9 cellular contexts compared by ENCODE assay signal in genomic region chr20:2237059-2237458, GRCh38. TPM values are rescaled to one million over a fixed set of nuclear protein-coding genes. Genes with fewer than 3 reads are reported as not detected.
DNase-seq lines count a peak whose midpoint lies in the region; ATAC-seq, FAIRE-seq and TF ChIP-seq lines count a peak whose summit lies in the region.
"Had no signal": no experiment of that assay in that cellular context is flagged by ENCODE, and none has a peak within 500 bp of the region (broad histone marks: within the 10 kb centered on the region; RNA-seq: fewer than 3 reads in every experiment).

No MANE protein-coding gene starts in this region.

- H3K27ac ChIP-seq in VCaP, result no peak overlapping the region
- no peak overlapping the region for H3K27ac ChIP-seq in right cardiac atrium (ENCODE audit: low read length)
- H3K27ac ChIP-seq in small intestine (ENCODE audit: low read depth in 1 of 2, low read length in 1 of 2), result no peak overlapping the region

- no peak for FAIRE-seq in small intestine (lab: Jason Lieb, UNC)

- no peaks in the 10 kb centered on the region; the same call in 1 of the 2 replicates for H3K27me3 Mint-ChIP-seq in HFFc6 (ENCODE audit: insufficient read depth)
- H3K27me3 Mint-ChIP-seq in activated naive CD4-positive, alpha-beta T cell treated with anti-CD3 and anti-CD28 coated beads, Interleukin-2, amount 10 ng/mL, durations not matched to agents 7 days and 5 days, result peaks cover 9% of the 10 kb centered on the region
- peaks cover 1% of the 10 kb centered on the region for H3K27me3 Mint-ChIP-seq in activated T-helper 1 cell treated with anti-CD3 and anti-CD28 coated beads, Interleukin-12 subunit alpha, Interleukin-12 subunit beta, Interleukin-2, Interleukin-4 antibody, amounts not matched to agents 30 ng/mL and 10 ng/mL and 1 ng/mL, durations not matched to agents 14 hours and 24 hours and 36 hours (ENCODE audit: insufficient read depth)

- peak overlapping the region; percentile 79 for H3K4me3 Mint-ChIP-seq in HFFc6
- H3K4me3 Mint-ChIP-seq in activated naive CD4-positive, alpha-beta T cell treated with anti-CD3 and anti-CD28 coated beads, Interleukin-2, amount 10 ng/mL, durations not matched to agents 7 days and 5 days, result no peak overlapping the region
- no peak overlapping the region for H3K4me3 Mint-ChIP-seq in activated T-helper 1 cell treated with anti-CD3 and anti-CD28 coated beads, Interleukin-12 subunit alpha, Interleukin-12 subunit beta, Interleukin-2, Interleukin-4 antibody, amounts not matched to agents 30 ng/mL and 10 ng/mL and 1 ng/mL, durations not matched to agents 14 hours and 24 hours and 36 hours

- CTCF ChIA-PET in activated naive CD4-positive, alpha-beta T cell treated with anti-CD3 and anti-CD28 coated beads, Interleukin-2, amount 10 ng/mL, durations not matched to agents 7 days and 5 days (lab: Charles Lee), result no interaction called here

- H3K36me3 Mint-ChIP-seq in HFFc6 (ENCODE audit: low read depth), result peaks cover 5% of the 10 kb centered on the region; the same call in 1 of the 2 replicates
- H3K36me3 Mint-ChIP-seq in activated naive CD4-positive, alpha-beta T cell treated with anti-CD3 and anti-CD28 coated beads, Interleukin-2, amount 10 ng/mL, durations not matched to agents 7 days and 5 days, result no peaks in the 10 kb centered on the region
- no peaks in the 10 kb centered on the region for H3K36me3 Mint-ChIP-seq in activated T-helper 1 cell treated with anti-CD3 and anti-CD28 coated beads, Interleukin-12 subunit alpha, Interleukin-12 subunit beta, Interleukin-2, Interleukin-4 antibody, amounts not matched to agents 30 ng/mL and 10 ng/mL and 1 ng/mL, durations not matched to agents 14 hours and 24 hours and 36 hours (ENCODE audit: low read depth)

- H3K9me3 ChIP-seq in right cardiac atrium (ENCODE audit: control insufficient read depth, low read length), result no peaks in the 10 kb centered on the region
- H3K9me3 ChIP-seq in small intestine (ENCODE audit: control insufficient read depth, low read depth), result no peaks in the 10 kb centered on the region

- H3K4me1 ChIP-seq in right cardiac atrium (ENCODE audit: control insufficient read depth, insufficient read depth, low read length), result no peaks in the 10 kb centered on the region
- H3K4me1 ChIP-seq in small intestine (ENCODE audit: control insufficient read depth in 2 of 2, insufficient read depth in 1 of 2, low read depth in 1 of 2, low read length in 1 of 2), result no peaks in the 10 kb centered on the region

- peaks cover 50% of the 10 kb centered on the region for H3K4me1 Mint-ChIP-seq in HFFc6 (ENCODE audit: low read depth)
- H3K4me1 Mint-ChIP-seq in activated naive CD4-positive, alpha-beta T cell treated with anti-CD3 and anti-CD28 coated beads, Interleukin-2, amount 10 ng/mL, durations not matched to agents 7 days and 5 days, result no peaks in the 10 kb centered on the region
- H3K4me1 Mint-ChIP-seq in activated T-helper 1 cell treated with anti-CD3 and anti-CD28 coated beads, Interleukin-12 subunit alpha, Interleukin-12 subunit beta, Interleukin-2, Interleukin-4 antibody, amounts not matched to agents 30 ng/mL and 10 ng/mL and 1 ng/mL, durations not matched to agents 14 hours and 24 hours and 36 hours (ENCODE audit: low read depth), result no peaks in the 10 kb centered on the region

- H3K4me3 ChIP-seq in right cardiac atrium (ENCODE audit: low read length) (no peak overlapping the region), small intestine (ENCODE audit: low read depth in 1 of 2, low read length in 2 of 2) (no peak overlapping the region)

- TF ChIP-seq CTCF in HFFc6 (IDR thresholded peaks at IDR 0.05), result peak; percentile 78
- TF ChIP-seq CTCF in VCaP (conservative IDR thresholded peaks at IDR 0.05), result peak; percentile 40

- ATAC-seq in right cardiac atrium, result peak; percentile 70 to 81
- ATAC-seq in HG02973 (IDR thresholded peaks at IDR 0.05; ENCODE audit: unreplicated experiment), result no peak

- H3K27ac Mint-ChIP-seq in HFFc6, result peak overlapping the region; percentile 98
- no peak overlapping the region for H3K27ac Mint-ChIP-seq in activated naive CD4-positive, alpha-beta T cell treated with anti-CD3 and anti-CD28 coated beads, Interleukin-2, amount 10 ng/mL, durations not matched to agents 7 days and 5 days
- H3K27ac Mint-ChIP-seq in activated T-helper 1 cell treated with anti-CD3 and anti-CD28 coated beads, Interleukin-12 subunit alpha, Interleukin-12 subunit beta, Interleukin-2, Interleukin-4 antibody, amounts not matched to agents 30 ng/mL and 10 ng/mL and 1 ng/mL, durations not matched to agents 14 hours and 24 hours and 36 hours, result no peak overlapping the region

- WGBS in right cardiac atrium, result 42% methylated on average over 11 of the region's 11 CpGs
- 40 to 66% (median 42%) methylated on average over 11 of the region's 11 CpGs for WGBS in small intestine, 3 donors

- peak; percentile 100 for DNase-seq in HFFc6
- DNase-seq in right cardiac atrium, result peak; percentile 64 to 83 (median 68)
- DNase-seq in small intestine, result peak; percentile 28
- DNase-seq in activated naive CD4-positive, alpha-beta T cell treated with anti-CD3 and anti-CD28 coated beads, Interleukin-2, amount 10 ng/mL, durations not matched to agents 7 days and 5 days, result no peak
- no peak for DNase-seq in activated T-helper 1 cell treated with anti-CD3 and anti-CD28 coated beads, Interleukin-12 subunit alpha, Interleukin-12 subunit beta, Interleukin-2, Interleukin-4 antibody, amounts not matched to agents 30 ng/mL and 10 ng/mL and 1 ng/mL, durations not matched to agents 14 hours and 24 hours and 36 hours (ENCODE audit: low spot score)
- no peak for DNase-seq in activated CD8-positive, alpha-beta memory T cell treated with anti-CD3 and anti-CD28 coated beads for 24 hours

- no peaks in the 10 kb centered on the region for H3K9me3 Mint-ChIP-seq in HFFc6
- H3K9me3 Mint-ChIP-seq in activated naive CD4-positive, alpha-beta T cell treated with anti-CD3 and anti-CD28 coated beads, Interleukin-2, amount 10 ng/mL, durations not matched to agents 7 days and 5 days, result no peaks in the 10 kb centered on the region
- H3K9me3 Mint-ChIP-seq in activated T-helper 1 cell treated with anti-CD3 and anti-CD28 coated beads, Interleukin-12 subunit alpha, Interleukin-12 subunit beta, Interleukin-2, Interleukin-4 antibody, amounts not matched to agents 30 ng/mL and 10 ng/mL and 1 ng/mL, durations not matched to agents 14 hours and 24 hours and 36 hours, result no peaks in the 10 kb centered on the region

- no peaks in the 10 kb centered on the region for H3K27me3 ChIP-seq in right cardiac atrium (ENCODE audit: control insufficient read depth, insufficient read depth)
- no peaks in the 10 kb centered on the region for H3K27me3 ChIP-seq in small intestine (ENCODE audit: control insufficient read depth in 2 of 2, insufficient read depth in 2 of 2, low read length in 2 of 2)

- intact Hi-C loops in right cardiac atrium (cut with DNase I), result no loop called here
- intact Hi-C loops in activated T-helper 1 cell treated with anti-CD3 and anti-CD28 coated beads, Interleukin-12 subunit alpha, Interleukin-12 subunit beta, Interleukin-2, Interleukin-4 antibody, amounts not matched to agents 30 ng/mL and 10 ng/mL and 1 ng/mL, durations not matched to agents 14 hours and 24 hours and 36 hours (cut with micrococcal nuclease), result no loop called here

- H3K36me3 ChIP-seq in small intestine (ENCODE audit: control insufficient read depth in 2 of 2, insufficient read depth in 2 of 2, low read length in 2 of 2), result no peaks in the 10 kb centered on the region

RNA-seq across cellular contexts. Expression of gene TGM3, which starts 58.7 kb away (rescaled TPM):
- total RNA-seq in HFFc6 (2021; fragmentation: NEBNext Ultra II Directional; extraction: Animal tissue kit (Norgen Biotek cat#: 25700)), result under 1 TPM in 2 of 6 experiments, not detected in 4; 0.09 to 0.15 TPM
- not detected for total RNA-seq in right cardiac atrium
- polyA plus RNA-seq in right cardiac atrium (0.05 TPM), small intestine (1 to 10 TPM in 2 of 3 donors, under 1 TPM in 1; 0.39 to 1.6 (median 1.4) TPM)
- total RNA-seq in activated T-helper 1 cell treated with anti-CD3 and anti-CD28 coated beads, Interleukin-12 subunit alpha, Interleukin-12 subunit beta, Interleukin-2, Interleukin-4 antibody, amounts not matched to agents 30 ng/mL and 10 ng/mL and 1 ng/mL, durations not matched to agents 14 hours and 24 hours and 36 hours, result not detected in 2 replicates
- total RNA-seq: dermis blood vessel endothelial cell had no signal

Comparison
In these comparisons a context has a peak if more than half of its experiments do, and no peak if none do; other contexts are left out.
1. DNase-seq: peak in HFFc6 (single experiment), right cardiac atrium (3 of 3) and small intestine (single experiment); none in activated naive CD4-positive, alpha-beta T cell treated with anti-CD3 and anti-CD28 coated beads, Interleukin-2, amount 10 ng/mL, durations not matched to agents 7 days and 5 days (single experiment), activated T-helper 1 cell treated with anti-CD3 and anti-CD28 coated beads, Interleukin-12 subunit alpha, Interleukin-12 subunit beta, Interleukin-2, Interleukin-4 antibody, amounts not matched to agents 30 ng/mL and 10 ng/mL and 1 ng/mL, durations not matched to agents 14 hours and 24 hours and 36 hours (single experiment) and activated CD8-positive, alpha-beta memory T cell treated with anti-CD3 and anti-CD28 coated beads for 24 hours (single experiment).